Comparison of ENCODE assay signal across 8 cellular contexts in the genomic region with DNA sequence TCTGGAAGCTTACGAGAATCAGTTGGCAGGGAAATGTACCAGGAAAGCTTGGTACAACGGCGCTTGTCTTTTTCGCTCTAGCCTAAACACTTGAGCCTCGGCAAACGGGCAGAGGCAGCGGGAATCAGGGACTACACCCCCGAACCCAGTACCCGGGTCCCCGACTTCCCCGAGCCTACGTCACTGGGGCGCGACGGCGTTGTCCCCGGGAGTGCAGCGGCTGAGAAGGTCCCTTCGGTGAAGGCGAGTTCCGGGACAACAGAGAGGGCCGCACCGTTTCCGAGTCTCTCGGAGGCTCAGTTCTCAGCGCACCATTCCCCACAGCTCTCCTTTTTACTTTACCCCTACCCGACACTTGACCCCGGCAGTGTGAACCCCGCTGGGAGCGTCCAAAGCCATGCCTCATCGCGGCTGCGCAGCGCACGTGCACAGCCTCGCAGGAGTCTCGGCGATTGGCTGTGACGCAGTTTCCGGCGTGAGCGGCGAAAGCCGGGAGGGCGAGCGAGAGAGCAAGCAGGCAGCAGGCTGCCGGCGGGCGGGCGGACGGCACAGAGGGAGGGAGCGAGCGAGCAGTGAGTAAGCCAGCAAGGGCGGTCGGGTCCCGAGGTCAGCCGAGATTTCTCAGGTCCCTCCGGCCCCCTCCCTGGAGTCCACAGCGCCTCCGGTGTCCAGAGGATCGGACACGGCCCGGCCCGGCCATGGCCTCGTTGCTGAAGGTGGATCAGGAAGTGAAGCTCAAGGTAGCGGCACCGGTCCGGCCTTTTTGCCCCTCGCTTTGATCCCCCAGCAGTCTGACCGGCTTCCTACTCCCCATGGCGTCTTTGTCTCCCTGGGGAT. TPM values are rescaled to one million over a fixed set of nuclear protein-coding genes. Genes with fewer than 3 reads are reported as not detected.
DNase-seq lines count a peak whose midpoint lies in the region; ATAC-seq, FAIRE-seq and TF ChIP-seq lines count a peak whose summit lies in the region.

Gene PSME3 (plus strand): TSS at position 464 of the 837 bp plus-strand sequence. CDS start 235 bp downstream, at position 699.

- H3K4me1 ChIP-seq in spleen: peaks cover 4 to 53% (median 34%) of the 10 kb centered on the region in 6 donors

- TF ChIP-seq CTCF in WTC11 (IDR thresholded peaks at IDR 0.05) (no peak), bronchial epithelial cell (IDR thresholded peaks at IDR 0.05; ENCODE audit: insufficient read depth, low read length, severe bottlenecking) (no peak), spleen (IDR thresholded peaks at IDR 0.05 in 8 of 11, conservative IDR thresholded peaks at IDR 0.05 in 3 of 11) (peak in 4 of 11 experiments; percentile 21 to 26 (median 24))

- peak in 2 of 3 donors; percentile 45 to 83 for TF ChIP-seq POLR2A in spleen (IDR thresholded peaks at IDR 0.05)

- POLR2A ChIA-PET in WTC11 (lab: Charles Lee): interaction anchor here (1.0 to 1.4 kb wide), 3 partner anchors 12 to 165 kb away, joined by 3 read pairs; partner anchors contain the start of genes AOC3 and RPL27

- H3K27ac Mint-ChIP-seq in WTC11 (peak within 1 kb of the TSS; percentile 97), immature natural killer cell (peak within 1 kb of the TSS; percentile 98 to 99 (median 98))

- DNase-seq in ACHN (peak; percentile 92), NCI-H2227 (lab: John Stamatoyannopoulos, UW; ENCODE audit: unreplicated experiment) (peak; percentile 93), WTC11 (ENCODE audit: low spot score) (peak; percentile 91), bronchial epithelial cell (ENCODE audit: low read depth) (peak; percentile 79), immature natural killer cell (peak; percentile 90 to 91 (median 90)), spleen (peak; percentile 99)

- H3K4me3 Mint-ChIP-seq in WTC11 (peak within 1 kb of the TSS; percentile 93), immature natural killer cell (peak within 1 kb of the TSS; percentile 94 to 98 (median 97))

- H3K4me1 Mint-ChIP-seq in WTC11: peaks cover 16% of the 10 kb centered on the region
- peaks cover 23 to 24% of the 10 kb centered on the region in 2 donors for H3K4me1 Mint-ChIP-seq in immature natural killer cell

- no peak for FAIRE-seq in bronchial epithelial cell (lab: Jason Lieb, UNC)

- peak within 1 kb of the TSS; percentile 49 to 91 (median 89) for H3K27ac ChIP-seq in spleen

- no peaks in the 10 kb centered on the region for H3K9me3 Mint-ChIP-seq in WTC11
- no peaks in the 10 kb centered on the region for H3K9me3 Mint-ChIP-seq in immature natural killer cell

- H3K36me3 Mint-ChIP-seq in WTC11: peaks cover 17% of the 10 kb centered on the region
- peaks cover 5 to 9% (median 5%) of the 10 kb centered on the region in 3 donors for H3K36me3 Mint-ChIP-seq in immature natural killer cell

- H3K27me3 Mint-ChIP-seq in WTC11 (ENCODE audit: low read depth) (peaks cover 13% of the 10 kb centered on the region), immature natural killer cell (ENCODE audit: low read depth in 3 of 3) (peaks cover 0 to 16% (median 10%) of the 10 kb centered on the region in 3 donors)

- H3K36me3 ChIP-seq in bronchial epithelial cell (ENCODE audit: control insufficient read depth, insufficient read depth, low read length): peaks cover 13% of the 10 kb centered on the region
- H3K36me3 ChIP-seq in spleen: peaks cover 0 to 37% (median 32%) of the 10 kb centered on the region in 6 donors

- 0 to 2% (median 0%) methylated on average over 44 to 71 of the region's 71 CpGs for WGBS in spleen, 5 donors

- H3K27me3 ChIP-seq in bronchial epithelial cell (ENCODE audit: control insufficient read depth, insufficient read depth, low read length): no peaks in the 10 kb centered on the region
- no peaks in the 10 kb centered on the region for H3K27me3 ChIP-seq in spleen (replicated peaks in 1 of 7)

- peak within 1 kb of the TSS; percentile 92 for H3K4me3 ChIP-seq in bronchial epithelial cell (ENCODE audit: low read depth, low read length)
- H3K4me3 ChIP-seq in spleen: peak within 1 kb of the TSS; percentile 74 to 97 (median 92)

- in situ Hi-C loops in ACHN (cut with HindIII; ENCODE audit: low pct_ligation_motif_present, low pct_unique_long_range_greater_than_20kb, low sequenced_read_pairs): no loop called here

- no peaks in the 10 kb centered on the region for H3K9me3 ChIP-seq in spleen

- CTCF ChIA-PET in WTC11 (lab: Charles Lee): interaction anchor here (0.9 to 3.8 kb wide), 6 partner anchors 9 to 153 kb away, joined by 3 to 19 read pairs (median 5); partner anchors contain the start of gene BECN1

- intact Hi-C loops in spleen (cut with DNase I; ENCODE audit: low total_unique reads): no loop called here

- peak; percentile 74 for ATAC-seq in GM18868 (IDR thresholded peaks at IDR 0.05; ENCODE audit: unreplicated experiment)
- ATAC-seq in HG03108 (IDR thresholded peaks at IDR 0.05; ENCODE audit: unreplicated experiment): peak; percentile 77
- ATAC-seq in WTC11: peak; percentile 86

TF ChIP-seq in WTC11, 78 proteins besides CTCF, POLR2A, EP300 and RAD21 (continues in another document):
- TF ChIP-seq, protein P1, sequence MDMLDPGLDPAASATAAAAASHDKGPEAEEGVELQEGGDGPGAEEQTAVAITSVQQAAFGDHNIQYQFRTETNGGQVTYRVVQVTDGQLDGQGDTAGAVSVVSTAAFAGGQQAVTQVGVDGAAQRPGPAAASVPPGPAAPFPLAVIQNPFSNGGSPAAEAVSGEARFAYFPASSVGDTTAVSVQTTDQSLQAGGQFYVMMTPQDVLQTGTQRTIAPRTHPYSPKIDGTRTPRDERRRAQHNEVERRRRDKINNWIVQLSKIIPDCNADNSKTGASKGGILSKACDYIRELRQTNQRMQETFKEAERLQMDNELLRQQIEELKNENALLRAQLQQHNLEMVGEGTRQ (CRISPR knock-in tag; IDR thresholded peaks at IDR 0.05): peak; percentile 78
- TF ChIP-seq, protein P2, sequence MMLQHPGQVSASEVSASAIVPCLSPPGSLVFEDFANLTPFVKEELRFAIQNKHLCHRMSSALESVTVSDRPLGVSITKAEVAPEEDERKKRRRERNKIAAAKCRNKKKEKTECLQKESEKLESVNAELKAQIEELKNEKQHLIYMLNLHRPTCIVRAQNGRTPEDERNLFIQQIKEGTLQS (CRISPR knock-in tag; conservative IDR thresholded peaks at IDR 0.05): no peak
- no peak; the same call in 1 of the 2 replicates for TF ChIP-seq FOXP1 (CRISPR knock-in tag; IDR thresholded peaks at IDR 0.05; ENCODE audit: borderline replicate concordance)
- peak; percentile 80; the same call in 1 of the 2 replicates for TF ChIP-seq ATF1 (CRISPR knock-in tag; IDR thresholded peaks at IDR 0.05)
- TF ChIP-seq RELA (CRISPR knock-in tag; IDR thresholded peaks at IDR 0.05; ENCODE audit: borderline replicate concordance): 0 out of 2 replicates have a peak, but pooled peaks have one; percentile 79
- 0 out of 2 replicates have a peak, but pooled peaks have one; percentile 60 for TF ChIP-seq IRF1 (CRISPR knock-in tag; IDR thresholded peaks at IDR 0.05)
- peak; percentile 99 for TF ChIP-seq CREM (CRISPR knock-in tag; IDR thresholded peaks at IDR 0.05)
- TF ChIP-seq, protein P3, sequence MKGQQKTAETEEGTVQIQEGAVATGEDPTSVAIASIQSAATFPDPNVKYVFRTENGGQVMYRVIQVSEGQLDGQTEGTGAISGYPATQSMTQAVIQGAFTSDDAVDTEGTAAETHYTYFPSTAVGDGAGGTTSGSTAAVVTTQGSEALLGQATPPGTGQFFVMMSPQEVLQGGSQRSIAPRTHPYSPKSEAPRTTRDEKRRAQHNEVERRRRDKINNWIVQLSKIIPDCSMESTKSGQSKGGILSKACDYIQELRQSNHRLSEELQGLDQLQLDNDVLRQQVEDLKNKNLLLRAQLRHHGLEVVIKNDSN (CRISPR knock-in tag; IDR thresholded peaks at IDR 0.05): peak; percentile 84
- TF ChIP-seq NFE2L1 (CRISPR knock-in tag; IDR thresholded peaks at IDR 0.05): peak; percentile 59; the same call in 1 of the 2 replicates
- TF ChIP-seq, protein P4, sequence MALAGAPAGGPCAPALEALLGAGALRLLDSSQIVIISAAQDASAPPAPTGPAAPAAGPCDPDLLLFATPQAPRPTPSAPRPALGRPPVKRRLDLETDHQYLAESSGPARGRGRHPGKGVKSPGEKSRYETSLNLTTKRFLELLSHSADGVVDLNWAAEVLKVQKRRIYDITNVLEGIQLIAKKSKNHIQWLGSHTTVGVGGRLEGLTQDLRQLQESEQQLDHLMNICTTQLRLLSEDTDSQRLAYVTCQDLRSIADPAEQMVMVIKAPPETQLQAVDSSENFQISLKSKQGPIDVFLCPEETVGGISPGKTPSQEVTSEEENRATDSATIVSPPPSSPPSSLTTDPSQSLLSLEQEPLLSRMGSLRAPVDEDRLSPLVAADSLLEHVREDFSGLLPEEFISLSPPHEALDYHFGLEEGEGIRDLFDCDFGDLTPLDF (CRISPR knock-in tag; IDR thresholded peaks at IDR 0.05): no peak

RNA-seq across cellular contexts. Expression of gene PSME3, which starts in this region (rescaled TPM):
- total RNA-seq in WTC11 (2021) (141 to 192 TPM (median 159 TPM) in 3 replicates), bronchial epithelial cell (57.7 and 72.5 TPM in 2 replicates), spleen (10 to 100 TPM; 66.9 to 96.4 (median 77.4) TPM)
- polyA plus RNA-seq in immature natural killer cell (100 to 1,000 TPM; 122 to 200 (median 161) TPM), spleen (10 to 100 TPM; 19.1 to 46.0 (median 29.6) TPM)

Comparison
In these comparisons a context has a peak if more than half of its experiments do, and no peak if none do; other contexts are left out.
1. Peak in every context shown above with its lines: DNase-seq, ATAC-seq, H3K4me3 ChIP-seq and H3K27ac ChIP-seq.